Comparison of ENCODE assay signal across 19 cellular contexts in genomic region chr7:983182-984071, GRCh38. TPM values are rescaled to one million over a fixed set of nuclear protein-coding genes. Genes with fewer than 3 reads are reported as not detected.
"Had no signal": no experiment of that assay in that cellular context is flagged by ENCODE, and none has a peak within 500 bp of the region (broad histone marks: within the 10 kb centered on the region; RNA-seq: fewer than 3 reads in every experiment).

No MANE protein-coding gene starts in this region.

- H3K27me3 Mint-ChIP-seq: type B pancreatic cell had no signal

- ATAC-seq: activated naive CD4-positive, alpha-beta T cell treated with anti-CD3 and anti-CD28 coated beads, Interleukin-2, amount 50 U/mL, for 72 hours; activated T-cell treated with anti-CD3 and anti-CD28 coated beads, Interleukin-2, amount 50 U/mL, for 72 hours; left lung; naive thymus-derived CD4-positive, alpha-beta T cell had no signal

- H3K9me3 ChIP-seq: esophagus muscularis mucosa, left lung, neutrophil had no signal

- DNase-seq: activated CD4-positive, alpha-beta T cell treated with anti-CD3 and anti-CD28 coated beads, Interleukin-2, amount 10 ng/mL, durations not matched to agents 7 days and 5 days; activated CD8-positive, alpha-beta memory T cell treated with anti-CD3 and anti-CD28 coated beads, Interleukin-2, amount 50 U/mL, for 48 hours; activated gamma-delta T cell; activated T-cell treated with anti-CD3 and anti-CD28 coated beads, Interleukin-2, amount 50 U/mL, for 72 hours; hippocampal formation; naive thymus-derived CD4-positive, alpha-beta T cell; posterior cingulate gyrus; stimulated activated CD4-positive, alpha-beta T cell treated with anti-CD3 and anti-CD28 coated beads, Interleukin-15, amount 100 ng/mL, for 24 hours; stimulated activated CD4-positive, alpha-beta T cell treated with anti-CD3 and anti-CD28 coated beads, Interleukin-4, amount 100 ng/mL, for 1 hour; stimulated activated naive CD4-positive, alpha-beta T cell treated with Interleukin-2 at 50 U/mL for 16 hours had no signal

- H3K27ac ChIP-seq: cardiac muscle cell, esophagus muscularis mucosa, left lung, neutrophil had no signal

- H3K4me1 Mint-ChIP-seq: activated CD4-positive, alpha-beta T cell treated with anti-CD3 and anti-CD28 coated beads, Interleukin-2, amount 10 ng/mL, durations not matched to agents 7 days and 5 days had no signal

- H3K9me3 Mint-ChIP-seq: activated CD4-positive, alpha-beta T cell treated with anti-CD3 and anti-CD28 coated beads, Interleukin-2, amount 10 ng/mL, durations not matched to agents 7 days and 5 days; activated naive CD4-positive, alpha-beta T cell treated with anti-CD3 and anti-CD28 coated beads, Interleukin-2, amount 50 U/mL, for 72 hours; activated T-cell treated with anti-CD3 and anti-CD28 coated beads, Interleukin-2, amount 50 U/mL, for 72 hours; naive thymus-derived CD4-positive, alpha-beta T cell; type B pancreatic cell had no signal

- H3K36me3 ChIP-seq: cardiac muscle cell, esophagus muscularis mucosa, left lung, neutrophil had no signal

- H3K27ac Mint-ChIP-seq: activated CD4-positive, alpha-beta T cell treated with anti-CD3 and anti-CD28 coated beads, Interleukin-2, amount 10 ng/mL, durations not matched to agents 7 days and 5 days; activated naive CD4-positive, alpha-beta T cell treated with anti-CD3 and anti-CD28 coated beads, Interleukin-2, amount 50 U/mL, for 72 hours; activated T-cell treated with anti-CD3 and anti-CD28 coated beads, Interleukin-2, amount 50 U/mL, for 72 hours; naive thymus-derived CD4-positive, alpha-beta T cell had no signal

- H3K4me3 ChIP-seq: cardiac muscle cell, esophagus muscularis mucosa, left lung had no signal

- H3K27me3 ChIP-seq: cardiac muscle cell had no signal

- H3K4me1 ChIP-seq: left lung had no signal

- H3K4me3 Mint-ChIP-seq: activated CD4-positive, alpha-beta T cell treated with anti-CD3 and anti-CD28 coated beads, Interleukin-2, amount 10 ng/mL, durations not matched to agents 7 days and 5 days; activated T-cell treated with anti-CD3 and anti-CD28 coated beads, Interleukin-2, amount 50 U/mL, for 72 hours; naive thymus-derived CD4-positive, alpha-beta T cell; type B pancreatic cell had no signal

RNA-seq across cellular contexts. Expression of gene CYP2W1, which starts 0.4 kb away (rescaled TPM):
- total RNA-seq: activated CD4-positive, alpha-beta T cell treated with anti-CD3 and anti-CD28 coated beads, Interleukin-2, amount 10 ng/mL, durations not matched to agents 7 days and 5 days; activated naive CD4-positive, alpha-beta T cell treated with anti-CD3 and anti-CD28 coated beads, Interleukin-2, amount 50 U/mL, for 72 hours; activated T-cell treated with anti-CD3 and anti-CD28 coated beads, Interleukin-2, amount 50 U/mL, for 72 hours; dermis microvascular lymphatic vessel endothelial cell; left lung; mononuclear cell; naive thymus-derived CD4-positive, alpha-beta T cell; T-helper 2 cell treated with Interferon-gamma antibody and Interleukin-4, amounts not matched to agents 100 ng/mL and 5 ng/mL, for 36 hours had no signal
